10 cellular contexts compared by ENCODE assay signal in the genomic region with DNA sequence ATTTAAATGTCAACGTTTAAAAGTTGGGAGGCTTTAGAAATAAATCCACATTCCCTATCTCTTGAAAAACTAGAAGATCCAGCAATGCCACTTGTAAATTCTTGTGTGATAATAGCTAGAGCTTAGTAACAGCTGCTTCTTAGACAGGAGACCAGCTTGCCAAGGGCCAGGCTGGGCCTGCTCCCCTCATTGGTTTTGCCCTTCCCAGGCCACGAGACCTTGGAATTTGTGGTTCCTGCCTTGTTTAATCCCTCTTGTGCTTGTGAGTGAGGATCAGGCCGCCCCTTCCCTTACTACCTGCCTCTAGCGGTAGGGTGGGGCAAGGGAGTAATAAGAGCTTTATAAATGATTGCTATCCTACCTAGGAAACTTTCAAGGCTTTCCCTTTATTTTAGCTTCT.
DNase-seq lines count a peak whose midpoint lies in the region; ATAC-seq and TF ChIP-seq lines count a peak whose summit lies in the region.
"Had no signal": no experiment of that assay in that cellular context is flagged by ENCODE, and none has a peak within 500 bp of the region (broad histone marks: within the 10 kb centered on the region; RNA-seq: fewer than 3 reads in every experiment).

No MANE protein-coding gene starts in this region.

- no peaks in the 10 kb centered on the region for H3K27me3 ChIP-seq in AG04450 (ENCODE audit: control insufficient read depth, insufficient read depth, low read length)
- H3K27me3 ChIP-seq in osteoblast (ENCODE audit: insufficient read depth, low read length) = no peaks in the 10 kb centered on the region

- H3K9me3 ChIP-seq in AG04450 (ENCODE audit: control insufficient read depth, insufficient read depth, low read length) = no peaks in the 10 kb centered on the region
- no peaks in the 10 kb centered on the region for H3K9me3 ChIP-seq in osteoblast (ENCODE audit: low read depth, low read length)

- no peak overlapping the region for H3K4me3 ChIP-seq in AG04450 (ENCODE audit: low read depth, low read length)
- no peak overlapping the region for H3K4me3 ChIP-seq in fibroblast of the aortic adventitia (ENCODE audit: low read depth, low read length)
- no peak overlapping the region for H3K4me3 ChIP-seq in osteoblast (ENCODE audit: insufficient read depth, low read length)

- H3K27ac ChIP-seq in AG04450 (ENCODE audit: low read depth, low read length) (peak overlapping the region; percentile 41), osteoblast (ENCODE audit: low read depth, low read length) (peak overlapping the region; percentile 73)

- H4K20me1 ChIP-seq in osteoblast (ENCODE audit: insufficient read depth, low read length) = peaks cover 11% of the 10 kb centered on the region

- H3K36me3 ChIP-seq in osteoblast (ENCODE audit: insufficient read depth, low read length) = peaks cover 15% of the 10 kb centered on the region

- H2AFZ ChIP-seq in osteoblast (ENCODE audit: low read length) = no peak overlapping the region

- intact Hi-C loops in posterior vena cava (cut with DNase I) = no loop called here

- TF ChIP-seq CTCF in AG04450 (IDR thresholded peaks at IDR 0.05; ENCODE audit: low read depth, low read length) (no peak), fibroblast of the aortic adventitia (IDR thresholded peaks at IDR 0.05; ENCODE audit: insufficient read depth, low read length) (peak; percentile 37), osteoblast (IDR thresholded peaks at IDR 0.05; ENCODE audit: extremely low read depth, low read depth, low read length) (no peak)

- H3K4me1 ChIP-seq in osteoblast (ENCODE audit: insufficient read depth, low read length) = peaks cover 55% of the 10 kb centered on the region

- DNase-seq in AG04450 (ENCODE audit: low read depth, low spot score) = no peak
- peak; percentile 98 for DNase-seq in NCI-H82 (lab: John Stamatoyannopoulos, UW)
- peak; percentile 60 for DNase-seq in fibroblast of the aortic adventitia (ENCODE audit: low read depth)
- peak; percentile 38 for DNase-seq in osteoblast (ENCODE audit: insufficient read length, low spot score, missing footprints)
- no peak for DNase-seq in posterior vena cava (ENCODE audit: low spot score)
- DNase-seq in NCI-H1417 (lab: John Stamatoyannopoulos, UW) = no peak
- DNase-seq: activated B cell treated with CpG ODN at 0.5 μM for 24 hours; activated naive CD4-positive, alpha-beta T cell had no signal

- ATAC-seq in GM18517 (IDR thresholded peaks at IDR 0.05; ENCODE audit: unreplicated experiment) = no peak
- no peak for ATAC-seq in GM19455 (IDR thresholded peaks at IDR 0.05; ENCODE audit: unreplicated experiment)

- CTCF ChIA-PET in AG04450 (lab: Charles Lee) = interaction anchor here (0.5 to 0.8 kb wide), 3 partner anchors 29 to 572 kb away, joined by 3 to 4 read pairs (median 3); no protein-coding TSS in a partner anchor

- POLR2A ChIA-PET in AG04450 (lab: Yijun Ruan, JAX) = no interaction called here

- no peaks in the 10 kb centered on the region for H3K79me2 ChIP-seq in osteoblast (ENCODE audit: insufficient read depth, low read length)

- no peak overlapping the region for H3K4me2 ChIP-seq in osteoblast (ENCODE audit: insufficient read depth, low read length)

Comparison
In these comparisons a context has a peak if more than half of its experiments do, and no peak if none do; other contexts are left out.
1. DNase-seq: peak in NCI-H82 (single experiment), fibroblast of the aortic adventitia (single experiment) and osteoblast (single experiment); none in AG04450 (single experiment), posterior vena cava (single experiment) and NCI-H1417 (0 of 3).